16 cellular contexts compared by ENCODE assay signal in the genomic region with DNA sequence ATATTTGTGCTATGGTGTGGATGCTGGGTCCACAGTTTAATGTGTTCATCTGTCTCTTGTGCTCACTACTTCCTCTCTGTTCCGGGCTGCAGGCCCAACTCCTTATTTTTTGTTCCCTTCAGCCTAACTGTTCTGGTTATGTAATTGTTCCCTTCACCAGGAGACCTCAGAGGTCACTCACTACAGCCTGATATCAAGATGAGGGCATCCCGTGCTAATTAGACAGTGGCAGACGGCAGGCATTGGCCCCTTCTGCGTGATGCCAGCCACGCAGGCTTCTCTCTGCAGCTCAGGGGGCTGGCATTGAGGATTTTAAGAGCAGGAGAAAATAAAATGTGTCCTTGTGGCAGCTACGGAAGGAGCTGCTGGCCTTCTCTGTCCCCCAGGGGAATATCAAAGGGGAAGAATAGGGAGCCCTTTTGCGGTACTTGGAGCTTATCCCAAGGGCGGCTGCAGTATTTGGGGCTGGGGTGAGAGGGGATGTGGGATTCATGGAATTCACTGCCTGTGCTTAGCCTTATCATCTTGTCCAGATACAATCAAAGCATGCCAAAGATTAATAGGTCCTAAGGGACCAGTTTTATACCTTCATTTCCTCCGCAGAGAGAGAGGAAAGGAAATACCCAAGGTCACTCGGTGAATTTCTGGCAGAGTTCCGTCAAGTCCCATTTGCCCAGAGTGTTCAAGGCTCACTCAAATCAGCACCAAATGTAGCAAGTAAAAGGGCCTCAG. TPM values are rescaled to one million over a fixed set of nuclear protein-coding genes. Genes with fewer than 3 reads are reported as not detected.
DNase-seq lines count a peak whose midpoint lies in the region; ATAC-seq, FAIRE-seq and TF ChIP-seq lines count a peak whose summit lies in the region.
"Had no signal": no experiment of that assay in that cellular context is flagged by ENCODE, and none has a peak within 500 bp of the region (broad histone marks: within the 10 kb centered on the region; RNA-seq: fewer than 3 reads in every experiment).

No MANE protein-coding gene starts in this region.

- POLR2A ChIA-PET in CD4-positive, alpha-beta T cell (lab: Charles Lee) = no interaction called here

- CTCF ChIA-PET in CD4-positive, alpha-beta T cell (lab: Charles Lee) = no interaction called here

- H3K4me1 Mint-ChIP-seq in CD4-positive, alpha-beta T cell (ENCODE audit: low read depth) = peaks cover 2% of the 10 kb centered on the region

- DNase-seq in Right ventricle myocardium superior (no peak), cardiac septum (ENCODE audit: low spot score) (no peak), left cardiac atrium (peak; percentile 39), posterior vena cava (ENCODE audit: low spot score) (peak; percentile 49), uterus (peak in 1 of 2 donors; percentile 21), RCC 7860 (ENCODE audit: low spot score) (no peak), NCI-H1694 (lab: John Stamatoyannopoulos, UW) (no peak)
- no peak for DNase-seq in CD4-positive, alpha-beta T cell
- DNase-seq: 8988T, Caco-2, H9, NCI-H1436 treated with DMSO at 0.1 percent for 48 hours, NCI-H345, NCI-H526 treated with DMSO at 0.1 percent for 48 hours, RPMI8226 had no signal

- peak; percentile 94 for ATAC-seq in Right ventricle myocardium superior (ENCODE audit: poor library complexity)
- peak; percentile 62 to 72 for ATAC-seq in left cardiac atrium
- ATAC-seq in CD4-positive, alpha-beta T cell (ENCODE audit: poor library complexity) = no peak

- H3K27me3 ChIP-seq in uterus = no peaks in the 10 kb centered on the region
- no peaks in the 10 kb centered on the region for H3K27me3 ChIP-seq in CD4-positive, alpha-beta T cell (ENCODE audit: control insufficient read depth, insufficient read depth, low read length)

- H3K27ac ChIP-seq in uterus = peak overlapping the region; percentile 7 to 27
- no peak overlapping the region for H3K27ac ChIP-seq in CD4-positive, alpha-beta T cell (ENCODE audit: low read depth, low read length)
- H3K27ac ChIP-seq: C4-2B had no signal

- H3K27ac Mint-ChIP-seq in CD4-positive, alpha-beta T cell = no peak overlapping the region
- H3K27ac Mint-ChIP-seq: H9 had no signal

- no peaks in the 10 kb centered on the region for H3K9me3 ChIP-seq in uterus
- H3K9me3 ChIP-seq in CD4-positive, alpha-beta T cell (ENCODE audit: control insufficient read depth, low read length) = peaks cover 14% of the 10 kb centered on the region

- H3K36me3 Mint-ChIP-seq in CD4-positive, alpha-beta T cell (ENCODE audit: low read depth) = no peaks in the 10 kb centered on the region

- H3K9me3 Mint-ChIP-seq in CD4-positive, alpha-beta T cell = no peaks in the 10 kb centered on the region

- no peaks in the 10 kb centered on the region for H3K36me3 ChIP-seq in uterus

- no peak for TF ChIP-seq POLR2A in uterus (IDR thresholded peaks at IDR 0.05)

- H3K4me1 ChIP-seq in uterus = no peaks in the 10 kb centered on the region

- intact Hi-C loops in Right ventricle myocardium superior (cut with DNase I) = no loop called here
- intact Hi-C loops in cardiac septum (cut with DNase I) = no loop called here
- intact Hi-C loops in left cardiac atrium (cut with DNase I) = no loop called here
- intact Hi-C loops in posterior vena cava (cut with DNase I) = no loop called here
- intact Hi-C loops in uterus (cut with DNase I; ENCODE audit: low total_unique reads) = no loop called here
- intact Hi-C loops in CD4-positive, alpha-beta T cell (cut with DNase I, micrococcal nuclease) = no loop called here

- no peaks in the 10 kb centered on the region for H3K27me3 Mint-ChIP-seq in CD4-positive, alpha-beta T cell

- H3K4me3 Mint-ChIP-seq in CD4-positive, alpha-beta T cell = no peak overlapping the region
- H3K4me3 Mint-ChIP-seq: H9 had no signal

- no peak for TF ChIP-seq CTCF in uterus (IDR thresholded peaks at IDR 0.05)
- TF ChIP-seq CTCF in CD4-positive, alpha-beta T cell (IDR thresholded peaks at IDR 0.05) = no peak

- no peak for FAIRE-seq in RCC 7860 (lab: Jason Lieb, UNC)

- H3K4me3 ChIP-seq in uterus = no peak overlapping the region

RNA-seq across cellular contexts. Expression of a gene that starts 53.3 kb away (rescaled TPM):
- total RNA-seq in Right ventricle myocardium superior (32.1 TPM), cardiac septum (49.9 TPM), left cardiac atrium (10 to 100 TPM; 32.5 to 43.6 TPM), posterior vena cava (10 to 100 TPM; 29.4 to 34.5 TPM), uterus (10 to 100 TPM; 23.8 to 83.6 (median 40.1) TPM)
- total RNA-seq in CD4-positive, alpha-beta T cell = 100 to 1,000 TPM in 1 of 2 experiments, 10 to 100 TPM in 1; 91.3 to 102 TPM

Comparison
In these comparisons a context has a peak if more than half of its experiments do, and no peak if none do; other contexts are left out.
1. DNase-seq: peak in left cardiac atrium (single experiment) and posterior vena cava (single experiment); none in Right ventricle myocardium superior (single experiment), cardiac septum (single experiment), RCC 7860 (single experiment), CD4-positive, alpha-beta T cell (0 of 10) and NCI-H1694 (single experiment).